In genomic region chr9:95130484-95130883, GRCh38 we compare ENCODE assay signal across 20 cellular contexts.
DNase-seq lines count a peak whose midpoint lies in the region; ATAC-seq, FAIRE-seq and TF ChIP-seq lines count a peak whose summit lies in the region.
"Had no signal": no experiment of that assay in that cellular context is flagged by ENCODE, and none has a peak within 500 bp of the region (broad histone marks: within the 10 kb centered on the region; RNA-seq: fewer than 3 reads in every experiment).

No MANE protein-coding gene starts in this region.

- H3K4me1 ChIP-seq in pancreas = peaks cover 12 to 16% (median 15%) of the 10 kb centered on the region in 3 donors

- FAIRE-seq in pancreas (lab: Jason Lieb, UNC) = no peak
- FAIRE-seq: urothelium cell line had no signal

- ATAC-seq in pancreas (peak; percentile 8 to 22 (median 15)), HG03139 (IDR thresholded peaks at IDR 0.05; ENCODE audit: unreplicated experiment) (no peak)
- ATAC-seq in activated naive CD4-positive, alpha-beta T cell treated with anti-CD3 and anti-CD28 coated beads, Interleukin-2, amount 50 U/mL, for 72 hours = no peak
- ATAC-seq: naive thymus-derived CD4-positive, alpha-beta T cell had no signal

- no peak overlapping the region for H3K4me3 ChIP-seq in H7 (ENCODE audit: insufficient read depth, low read depth, low read length)
- no peak overlapping the region for H3K4me3 ChIP-seq in pancreas
- H3K4me3 ChIP-seq: colonic mucosa had no signal

- 6 to 14% methylated on average over 5 of the region's 5 CpGs for WGBS in pancreas, 2 donors

- H3K36me3 ChIP-seq in H7 (replicated peaks; ENCODE audit: control insufficient read depth, insufficient read depth, low read length) = no peaks in the 10 kb centered on the region
- no peaks in the 10 kb centered on the region for H3K36me3 ChIP-seq in pancreas
- H3K36me3 ChIP-seq: brain microvascular endothelial cell, colonic mucosa had no signal

- H3K27ac ChIP-seq in pancreas = peak overlapping the region in 2 of 4 donors; percentile 50 to 60
- H3K27ac ChIP-seq: brain microvascular endothelial cell, parathyroid adenoma had no signal

- DNase-seq in H7 (peak; percentile 60), NCI-H748 (lab: John Stamatoyannopoulos, UW; ENCODE audit: unreplicated experiment) (peak; percentile 43), iPS DF 19.7 (ENCODE audit: low read depth, low spot score) (peak; percentile 38), pancreas (no peak), DMS153 treated with DMSO at 0.1 percent for 48 hours (lab: John Stamatoyannopoulos, UW; ENCODE audit: unreplicated experiment) (no peak)
- DNase-seq in activated effector memory CD4-positive, alpha-beta T cell treated with anti-CD3 and anti-CD28 coated beads, Interleukin-2, amount 50 U/mL, for 16 hours = no peak
- DNase-seq in activated naive CD4-positive, alpha-beta T cell treated with anti-CD3 and anti-CD28 coated beads, Interleukin-2, amount 50 U/mL, for 72 hours (ENCODE audit: low spot score in 2 of 2) = no peak
- DNase-seq: activated CD4-positive, alpha-beta memory T cell treated with anti-CD3 and anti-CD28 coated beads, Interleukin-2, amount 10 ng/mL, durations not matched to agents 7 days and 5 days; activated effector memory CD4-positive, alpha-beta T cell treated with Interleukin-2 at 50 U/mL for 16 hours; brain microvascular endothelial cell; CD4-positive, CD25-positive, alpha-beta regulatory T cell; colonic mucosa; HCEC 1CT; Karpas-422; MV-4-11; naive thymus-derived CD4-positive, alpha-beta T cell; T1000 had no signal

- H3K27ac Mint-ChIP-seq in activated naive CD4-positive, alpha-beta T cell treated with anti-CD3 and anti-CD28 coated beads, Interleukin-2, amount 50 U/mL, for 72 hours = no peak overlapping the region
- H3K27ac Mint-ChIP-seq: activated CD4-positive, alpha-beta memory T cell treated with anti-CD3 and anti-CD28 coated beads, Interleukin-2, amount 10 ng/mL, durations not matched to agents 7 days and 5 days; naive thymus-derived CD4-positive, alpha-beta T cell had no signal

- TF ChIP-seq CTCF in pancreas (IDR thresholded peaks at IDR 0.05) = no peak

- H3K9me3 ChIP-seq in pancreas = no peaks in the 10 kb centered on the region
- H3K9me3 ChIP-seq: colonic mucosa had no signal

- intact Hi-C loops in pancreas (cut with DNase I) = no loop called here

- H3K9me3 Mint-ChIP-seq in activated naive CD4-positive, alpha-beta T cell treated with anti-CD3 and anti-CD28 coated beads, Interleukin-2, amount 50 U/mL, for 72 hours = no peaks in the 10 kb centered on the region
- H3K9me3 Mint-ChIP-seq: activated CD4-positive, alpha-beta memory T cell treated with anti-CD3 and anti-CD28 coated beads, Interleukin-2, amount 10 ng/mL, durations not matched to agents 7 days and 5 days; CD4-positive, CD25-positive, alpha-beta regulatory T cell; naive thymus-derived CD4-positive, alpha-beta T cell had no signal

- H3K36me3 Mint-ChIP-seq in activated naive CD4-positive, alpha-beta T cell treated with anti-CD3 and anti-CD28 coated beads, Interleukin-2, amount 50 U/mL, for 72 hours = no peaks in the 10 kb centered on the region

- H3K27me3 ChIP-seq in H7 (ENCODE audit: control insufficient read depth, insufficient read depth, low read length) (no peaks in the 10 kb centered on the region), pancreas (no peaks in the 10 kb centered on the region)
- H3K27me3 ChIP-seq: brain microvascular endothelial cell, colonic mucosa had no signal

Comparison
In these comparisons a context has a peak if more than half of its experiments do, and no peak if none do; other contexts are left out.
1. DNase-seq: peak in H7 (single experiment), NCI-H748 (single experiment) and iPS DF 19.7 (single experiment); none in pancreas (0 of 6), activated effector memory CD4-positive, alpha-beta T cell treated with anti-CD3 and anti-CD28 coated beads, Interleukin-2, amount 50 U/mL, for 16 hours (single experiment), activated naive CD4-positive, alpha-beta T cell treated with anti-CD3 and anti-CD28 coated beads, Interleukin-2, amount 50 U/mL, for 72 hours (0 of 2) and DMS153 treated with DMSO at 0.1 percent for 48 hours (single experiment).
2. ATAC-seq: peak in pancreas (4 of 4); none in HG03139 (single experiment) and activated naive CD4-positive, alpha-beta T cell treated with anti-CD3 and anti-CD28 coated beads, Interleukin-2, amount 50 U/mL, for 72 hours (0 of 2).